In the genomic region with DNA sequence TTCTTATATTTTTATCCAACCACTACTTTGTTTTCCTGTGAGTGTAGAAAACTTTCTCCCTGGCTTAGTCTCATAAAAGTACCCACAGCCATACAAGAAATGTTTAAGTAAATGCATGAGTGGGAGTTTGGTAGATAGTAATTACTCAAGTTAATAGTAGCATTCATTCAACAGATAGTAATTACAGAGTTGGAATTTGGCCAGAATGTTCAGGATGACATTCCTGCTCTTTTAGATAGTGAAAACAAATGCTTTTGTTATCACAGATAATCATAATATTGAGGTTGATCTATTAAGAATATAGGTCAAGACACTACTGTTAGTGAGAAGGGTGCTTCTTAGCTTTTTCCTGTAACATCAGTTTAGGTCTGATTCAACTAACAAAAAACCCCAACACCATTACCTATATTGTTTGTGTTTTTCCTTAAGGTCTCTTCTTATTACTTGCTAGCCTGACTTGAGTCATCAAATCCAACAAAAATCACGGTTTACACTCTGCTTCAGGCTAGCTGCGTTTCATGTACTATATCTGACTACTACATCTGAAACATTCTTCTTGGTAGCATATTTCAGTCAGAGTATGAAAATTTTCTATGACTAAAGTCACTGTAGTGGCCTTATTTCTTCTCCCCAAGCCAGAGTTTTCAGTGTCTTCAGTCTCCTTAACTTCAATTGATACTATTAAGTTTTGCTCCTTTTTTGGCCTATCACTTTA, we compare ENCODE assay signal across 17 cellular contexts.
DNase-seq lines count a peak whose midpoint lies in the region; ATAC-seq, FAIRE-seq and TF ChIP-seq lines count a peak whose summit lies in the region.
"Had no signal": no experiment of that assay in that cellular context is flagged by ENCODE, and none has a peak within 500 bp of the region (broad histone marks: within the 10 kb centered on the region; RNA-seq: fewer than 3 reads in every experiment).

No MANE protein-coding gene starts in this region.

- peak; percentile 55 for DNase-seq in COR-L47 (lab: John Stamatoyannopoulos, UW)
- DNase-seq in WTC11 (ENCODE audit: low spot score) = no peak
- no peak for DNase-seq in RCC 7860 (ENCODE audit: low spot score)
- no peak for DNase-seq in NOMO-1 treated with dmso at 0.1 percent for 144 hours (lab: John Stamatoyannopoulos, UW; ENCODE audit: unreplicated experiment)
- no peak for DNase-seq in coronary artery (ENCODE audit: low spot score)
- DNase-seq in cardiac septum (ENCODE audit: low spot score) = no peak
- DNase-seq: central memory CD4-positive, alpha-beta T cell; DMS153; left ventricle myocardium superior; NCI-H1105 treated with DMSO at 0.1 percent for 48 hours; NCI-H446; OCI-M1 had no signal

- H3K27ac Mint-ChIP-seq in WTC11 = peak overlapping the region; percentile 5; the same call in 1 of the 2 replicates
- H3K27ac Mint-ChIP-seq: activated naive CD8-positive, alpha-beta T cell had no signal

- no peak for FAIRE-seq in RCC 7860 (lab: Jason Lieb, UNC)
- FAIRE-seq: K562 had no signal

- H3K36me3 Mint-ChIP-seq in WTC11 = no peaks in the 10 kb centered on the region

- CTCF ChIA-PET in WTC11 (lab: Charles Lee) = no interaction called here

- H3K9me3 Mint-ChIP-seq in WTC11 = no peaks in the 10 kb centered on the region

- no peaks in the 10 kb centered on the region for H3K27me3 Mint-ChIP-seq in WTC11 (ENCODE audit: low read depth)
- H3K27me3 Mint-ChIP-seq: activated naive CD8-positive, alpha-beta T cell had no signal

- H3K4me1 Mint-ChIP-seq in WTC11 = peaks cover 23% of the 10 kb centered on the region

- no peak overlapping the region for H3K4me3 ChIP-seq in coronary artery
- H3K4me3 ChIP-seq: K562, SK-N-MC had no signal

- no peak overlapping the region for H3K4me3 Mint-ChIP-seq in WTC11
- H3K4me3 Mint-ChIP-seq: activated naive CD8-positive, alpha-beta T cell had no signal

- POLR2A ChIA-PET in WTC11 (lab: Charles Lee) = no interaction called here

- H3K27ac ChIP-seq in coronary artery = no peak overlapping the region
- H3K27ac ChIP-seq: SK-N-MC had no signal

- ATAC-seq in GM18519 (IDR thresholded peaks at IDR 0.05; ENCODE audit: low FRiP score, unreplicated experiment) (peak; percentile 45), HG02588 (IDR thresholded peaks at IDR 0.05; ENCODE audit: unreplicated experiment) (peak; percentile 47), WTC11 (no peak)
- ATAC-seq: K562, left ventricle myocardium superior had no signal

- intact Hi-C loops in cardiac septum (cut with DNase I) = no loop called here

- TF ChIP-seq CTCF in WTC11 (IDR thresholded peaks at IDR 0.05) = no peak
- TF ChIP-seq CTCF in coronary artery (IDR thresholded peaks at IDR 0.05) = no peak

TF ChIP-seq in WTC11, 78 proteins besides CTCF, POLR2A, EP300 and RAD21:
- TF ChIP-seq ATF1 (CRISPR knock-in tag; IDR thresholded peaks at IDR 0.05) (no peak), TEAD4 (CRISPR knock-in tag; IDR thresholded peaks at IDR 0.05) (no peak), ATF2 (CRISPR knock-in tag; IDR thresholded peaks at IDR 0.05; ENCODE audit: borderline replicate concordance, low read depth) (no peak), OVOL2 (CRISPR knock-in tag; IDR thresholded peaks at IDR 0.05; ENCODE audit: borderline replicate concordance) (no peak), MXD4 (CRISPR knock-in tag; IDR thresholded peaks at IDR 0.05; ENCODE audit: borderline replicate concordance) (no peak), ZNF281 (CRISPR knock-in tag; IDR thresholded peaks at IDR 0.05) (no peak), STAT6 (CRISPR knock-in tag; conservative IDR thresholded peaks at IDR 0.05; ENCODE audit: low read depth) (no peak), ZNF138 (CRISPR knock-in tag; conservative IDR thresholded peaks at IDR 0.05) (no peak)
